11 cellular contexts compared by ENCODE assay signal in genomic region chr7:150735596-150736358, GRCh38. TPM values are rescaled to one million over a fixed set of nuclear protein-coding genes. Genes with fewer than 3 reads are reported as not detected.
DNase-seq lines count a peak whose midpoint lies in the region; ATAC-seq and TF ChIP-seq lines count a peak whose summit lies in the region.
"Had no signal": no experiment of that assay in that cellular context is flagged by ENCODE, and none has a peak within 500 bp of the region (broad histone marks: within the 10 kb centered on the region; RNA-seq: fewer than 3 reads in every experiment).

No MANE protein-coding gene starts in this region.

- TF ChIP-seq POLR2A in breast epithelium (IDR thresholded peaks at IDR 0.05) = no peak

- H3K27me3 Mint-ChIP-seq in activated CD4-positive, alpha-beta T cell treated with anti-CD3 and anti-CD28 coated beads, Interleukin-2, amount 10 ng/mL, durations not matched to agents 7 days and 5 days = no peaks in the 10 kb centered on the region
- no peaks in the 10 kb centered on the region for H3K27me3 Mint-ChIP-seq in activated naive CD8-positive, alpha-beta T cell treated with anti-CD3 and anti-CD28 coated beads, Interleukin-2, amount 10 ng/mL, durations not matched to agents 7 days and 5 days
- H3K27me3 Mint-ChIP-seq in natural killer cell (ENCODE audit: low read depth in 2 of 2) = no peaks in the 10 kb centered on the region

- H3K4me3 Mint-ChIP-seq in activated CD4-positive, alpha-beta T cell treated with anti-CD3 and anti-CD28 coated beads, Interleukin-2, amount 10 ng/mL, durations not matched to agents 7 days and 5 days = peak overlapping the region; percentile 85
- peak overlapping the region; percentile 98 for H3K4me3 Mint-ChIP-seq in activated naive CD8-positive, alpha-beta T cell treated with anti-CD3 and anti-CD28 coated beads, Interleukin-2, amount 10 ng/mL, durations not matched to agents 7 days and 5 days
- peak overlapping the region; percentile 91 for H3K4me3 Mint-ChIP-seq in natural killer cell

- CTCF ChIA-PET in activated CD4-positive, alpha-beta T cell treated with anti-CD3 and anti-CD28 coated beads, Interleukin-2, amount 10 ng/mL, durations not matched to agents 7 days and 5 days (lab: Charles Lee) = interaction anchor here (1.1 to 1.7 kb wide), 2 partner anchors 10 to 104 kb away, joined by 3 to 4 read pairs; partner anchors contain the start of gene GIMAP6

- ATAC-seq in activated naive CD8-positive, alpha-beta T cell treated with anti-CD3 and anti-CD28 coated beads, Interleukin-2, amount 10 ng/mL, durations not matched to agents 7 days and 5 days (ENCODE audit: low read depth) = no peak
- ATAC-seq in natural killer cell = no peak
- ATAC-seq: Panc1 had no signal

- H3K4me1 ChIP-seq in breast epithelium = no peaks in the 10 kb centered on the region

- peak overlapping the region; percentile 88 for H3K27ac Mint-ChIP-seq in activated CD4-positive, alpha-beta T cell treated with anti-CD3 and anti-CD28 coated beads, Interleukin-2, amount 10 ng/mL, durations not matched to agents 7 days and 5 days
- H3K27ac Mint-ChIP-seq in activated naive CD8-positive, alpha-beta T cell treated with anti-CD3 and anti-CD28 coated beads, Interleukin-2, amount 10 ng/mL, durations not matched to agents 7 days and 5 days = peak overlapping the region; percentile 98
- peak overlapping the region in 1 of 2 donors; percentile 86 for H3K27ac Mint-ChIP-seq in natural killer cell

- no peak for DNase-seq in activated CD4-positive, alpha-beta T cell treated with anti-CD3 and anti-CD28 coated beads, Interleukin-2, amount 10 ng/mL, durations not matched to agents 7 days and 5 days
- DNase-seq in activated CD4-positive, alpha-beta T cell treated with anti-CD3 and anti-CD28 coated beads for 48 hours = no peak
- no peak for DNase-seq in activated naive CD8-positive, alpha-beta T cell treated with anti-CD3 and anti-CD28 coated beads, Interleukin-2, amount 10 ng/mL, durations not matched to agents 7 days and 5 days
- DNase-seq in natural killer cell (no peak), RKO (ENCODE audit: low spot score) (no peak), breast epithelium (ENCODE audit: low spot score in 2 of 2) (no peak)
- DNase-seq in activated CD4-positive, CD25-positive, alpha-beta regulatory T cell treated with anti-CD3 and anti-CD28 coated beads, Interleukin-2, amount 50 U/mL, for 72 hours = no peak
- DNase-seq: MV-4-11 had no signal

- peaks cover 69% of the 10 kb centered on the region for H3K4me1 Mint-ChIP-seq in activated CD4-positive, alpha-beta T cell treated with anti-CD3 and anti-CD28 coated beads, Interleukin-2, amount 10 ng/mL, durations not matched to agents 7 days and 5 days
- peaks cover 68% of the 10 kb centered on the region for H3K4me1 Mint-ChIP-seq in activated naive CD8-positive, alpha-beta T cell treated with anti-CD3 and anti-CD28 coated beads, Interleukin-2, amount 10 ng/mL, durations not matched to agents 7 days and 5 days
- H3K4me1 Mint-ChIP-seq in natural killer cell = peaks cover 58 to 66% of the 10 kb centered on the region in 2 donors

- H3K9me3 ChIP-seq in KOPT-K1 (ENCODE audit: insufficient read depth, low read length, poor library complexity, severe bottlenecking) (no peaks in the 10 kb centered on the region), breast epithelium (no peaks in the 10 kb centered on the region)

- H3K27me3 ChIP-seq in breast epithelium = no peaks in the 10 kb centered on the region

- H3K36me3 Mint-ChIP-seq in activated CD4-positive, alpha-beta T cell treated with anti-CD3 and anti-CD28 coated beads, Interleukin-2, amount 10 ng/mL, durations not matched to agents 7 days and 5 days (ENCODE audit: low read depth) = peaks cover 58% of the 10 kb centered on the region
- H3K36me3 Mint-ChIP-seq in activated naive CD8-positive, alpha-beta T cell treated with anti-CD3 and anti-CD28 coated beads, Interleukin-2, amount 10 ng/mL, durations not matched to agents 7 days and 5 days = peaks cover 28% of the 10 kb centered on the region
- H3K36me3 Mint-ChIP-seq in natural killer cell = peaks cover 16% of the 10 kb centered on the region

- POLR2A ChIA-PET in activated CD4-positive, alpha-beta T cell treated with anti-CD3 and anti-CD28 coated beads, Interleukin-2, amount 10 ng/mL, durations not matched to agents 7 days and 5 days (lab: Charles Lee) = no interaction called here
- POLR2A ChIA-PET in activated naive CD8-positive, alpha-beta T cell treated with anti-CD3 and anti-CD28 coated beads, Interleukin-2, amount 10 ng/mL, durations not matched to agents 7 days and 5 days (lab: Charles Lee) = interaction anchor here (0.6 to 5.5 kb wide), 4 partner anchors 19 to 168 kb away, joined by 3 to 33 read pairs (median 10); partner anchors contain the start of genes GIMAP1 and GIMAP4

- H3K27ac ChIP-seq in KOPT-K1 (ENCODE audit: low read depth, low read length, poor library complexity, severe bottlenecking) (peak overlapping the region; percentile 100), breast epithelium (peak overlapping the region in 1 of 2 donors; percentile 84)

- peaks cover 31% of the 10 kb centered on the region for H3K36me3 ChIP-seq in KOPT-K1 (ENCODE audit: insufficient read depth, low read length)
- no peaks in the 10 kb centered on the region for H3K36me3 ChIP-seq in breast epithelium

- intact Hi-C loops in natural killer cell (cut with micrococcal nuclease) (loop anchor here (5.0 kb wide), 3 partner anchors 48 to 283 kb away; partner anchors contain the start of genes GIMAP2, GIMAP4 and GIMAP8), breast epithelium (cut with DNase I; ENCODE audit: low total_unique reads) (no loop called here)

- H3K4me3 ChIP-seq in breast epithelium = no peak overlapping the region

- peaks cover 23% of the 10 kb centered on the region for H3K9me3 Mint-ChIP-seq in activated CD4-positive, alpha-beta T cell treated with anti-CD3 and anti-CD28 coated beads, Interleukin-2, amount 10 ng/mL, durations not matched to agents 7 days and 5 days
- H3K9me3 Mint-ChIP-seq in activated naive CD8-positive, alpha-beta T cell treated with anti-CD3 and anti-CD28 coated beads, Interleukin-2, amount 10 ng/mL, durations not matched to agents 7 days and 5 days = no peaks in the 10 kb centered on the region
- H3K9me3 Mint-ChIP-seq in natural killer cell = no peaks in the 10 kb centered on the region

- no peak for TF ChIP-seq CTCF in natural killer cell (IDR thresholded peaks at IDR 0.05)
- TF ChIP-seq CTCF in breast epithelium (IDR thresholded peaks at IDR 0.05) = no peak

RNA-seq across cellular contexts. Expression of gene GIMAP5, which starts 1.4 kb away (rescaled TPM):
- total RNA-seq in activated CD4-positive, alpha-beta T cell treated with anti-CD3 and anti-CD28 coated beads, Interleukin-2, amount 10 ng/mL, durations not matched to agents 7 days and 5 days = 100 to 1,000 TPM; 111 to 149 TPM
- total RNA-seq in activated naive CD8-positive, alpha-beta T cell treated with anti-CD3 and anti-CD28 coated beads, Interleukin-2, amount 10 ng/mL, durations not matched to agents 7 days and 5 days = 100 to 1,000 TPM; 112 to 123 TPM
- total RNA-seq in natural killer cell (10 to 100 TPM; 29.2 to 64.1 (median 35.3) TPM), breast epithelium (10 to 100 TPM; 18.7 to 36.0 (median 30.5) TPM)
- total RNA-seq: NCI-H460 had no signal

RNA-seq across cellular contexts. Expression of gene GIMAP1, which starts 19.4 kb away (rescaled TPM):
- 10 to 100 TPM; 18.1 to 19.6 TPM for total RNA-seq in activated CD4-positive, alpha-beta T cell treated with anti-CD3 and anti-CD28 coated beads, Interleukin-2, amount 10 ng/mL, durations not matched to agents 7 days and 5 days
- 10 to 100 TPM; 42.1 to 43.0 TPM for total RNA-seq in activated naive CD8-positive, alpha-beta T cell treated with anti-CD3 and anti-CD28 coated beads, Interleukin-2, amount 10 ng/mL, durations not matched to agents 7 days and 5 days
- total RNA-seq in natural killer cell (10 to 100 TPM; 11.1 to 23.9 (median 13.3) TPM), breast epithelium (1 to 10 TPM; 3.5 to 9.0 (median 6.6) TPM)
- total RNA-seq: NCI-H460 had no signal

RNA-seq across cellular contexts. Expression of gene GIMAP2, which starts 50.3 kb away (rescaled TPM):
- total RNA-seq in activated CD4-positive, alpha-beta T cell treated with anti-CD3 and anti-CD28 coated beads, Interleukin-2, amount 10 ng/mL, durations not matched to agents 7 days and 5 days = 100 to 1,000 TPM in 1 of 2 experiments, 10 to 100 TPM in 1; 97.7 to 102 TPM
- 100 to 1,000 TPM; 139 to 140 TPM for total RNA-seq in activated naive CD8-positive, alpha-beta T cell treated with anti-CD3 and anti-CD28 coated beads, Interleukin-2, amount 10 ng/mL, durations not matched to agents 7 days and 5 days
- total RNA-seq in natural killer cell = 10 to 100 TPM; 47.5 to 77.5 (median 61.0) TPM
- total RNA-seq in breast epithelium = 10 to 100 TPM in 2 of 3 donors, 1 to 10 TPM in 1; 9.2 to 18.2 (median 10.7) TPM
